ENCODE assay signal across 20 cellular contexts in genomic region chr6:150848400-150848799, GRCh38.
"Had no signal": no experiment of that assay in that cellular context is flagged by ENCODE, and none has a peak within 500 bp of the region (broad histone marks: within the 10 kb centered on the region; RNA-seq: fewer than 3 reads in every experiment).

No MANE protein-coding gene starts in this region.

- H3K36me3 Mint-ChIP-seq: naive thymus-derived CD4-positive, alpha-beta T cell had no signal

- H3K36me3 ChIP-seq: gastrocnemius medialis, neutrophil, sigmoid colon, thoracic aorta, transverse colon had no signal

- DNase-seq: effector CD4-positive, alpha-beta T cell; gastrocnemius medialis; heart right ventricle; hypothalamus; islet precursor cell; naive thymus-derived CD4-positive, alpha-beta T cell; nephron progenitor cell; posterior cingulate gyrus; sigmoid colon; stimulated activated CD4-positive, alpha-beta T cell treated with anti-CD3 and anti-CD28 coated beads, Interleukin-2, amount 100 ng/mL, for 24 hours; stimulated activated CD4-positive, alpha-beta T cell treated with anti-CD3 and anti-CD28 coated beads, Interleukin-4, amount 100 ng/mL, for 4 hours; stimulated activated naive CD4-positive, alpha-beta T cell; stomach; substantia nigra; transverse colon had no signal

- H3K9me3 ChIP-seq: gastrocnemius medialis, heart right ventricle, neutrophil, sigmoid colon, stomach, thoracic aorta, transverse colon had no signal

- H3K9me3 Mint-ChIP-seq: naive thymus-derived CD4-positive, alpha-beta T cell; nephron progenitor cell had no signal

- H3K4me1 Mint-ChIP-seq: nephron progenitor cell had no signal

- H3K4me3 ChIP-seq: coronary artery, gastrocnemius medialis, heart right ventricle, sigmoid colon, skin epidermis, stomach, thoracic aorta, transverse colon had no signal

- H3K27ac ChIP-seq: coronary artery, gastrocnemius medialis, heart right ventricle, neutrophil, sigmoid colon, skin epidermis, stomach, thoracic aorta, transverse colon had no signal

- H3K4me3 Mint-ChIP-seq: nephron progenitor cell had no signal

- ATAC-seq: gastrocnemius medialis; heart right ventricle; left lobe of liver; naive thymus-derived CD4-positive, alpha-beta T cell had no signal

- H3K4me1 ChIP-seq: gastrocnemius medialis, heart right ventricle, sigmoid colon, stomach, transverse colon had no signal

- H3K27me3 ChIP-seq: gastrocnemius medialis, heart right ventricle, sigmoid colon, stomach, transverse colon had no signal

- H3K27ac Mint-ChIP-seq: nephron progenitor cell had no signal
